Comparison of ENCODE assay signal across 2 cellular contexts in genomic region chr6:111423055-111423633, GRCh38.
TF ChIP-seq lines count a peak whose summit lies in the region.

No MANE protein-coding gene starts in this region.

TF ChIP-seq in SK-N-SH, 30 proteins besides CTCF, POLR2A, EP300 and RAD21 (continued from another document):
- TF ChIP-seq IRF3 (IDR thresholded peaks at IDR 0.05; ENCODE audit: low read depth, low read length) (no peak), USF1 (IDR thresholded peaks at IDR 0.05; ENCODE audit: borderline replicate concordance, low read depth) (no peak)

TF ChIP-seq in SK-N-SH treated with all-trans-retinoic acid at 6 μM for 48 hours, 23 proteins besides CTCF, POLR2A, EP300 and RAD21 (continued from another document):
- TF ChIP-seq OSR1 (CRISPR knock-in tag; IDR thresholded peaks at IDR 0.05) (no peak), TCF4 (CRISPR knock-in tag; IDR thresholded peaks at IDR 0.05; ENCODE audit: borderline replicate concordance) (no peak), TOX (CRISPR knock-in tag; IDR thresholded peaks at IDR 0.05; ENCODE audit: borderline replicate concordance) (no peak), ZNF70 (CRISPR knock-in tag; IDR thresholded peaks at IDR 0.05) (no peak), GLIS3 (CRISPR knock-in tag; IDR thresholded peaks at IDR 0.05) (no peak), PATZ1 (CRISPR knock-in tag; IDR thresholded peaks at IDR 0.05; ENCODE audit: borderline replicate concordance) (no peak), ZNF8 (CRISPR knock-in tag; IDR thresholded peaks at IDR 0.05) (no peak), ZNF565 (CRISPR knock-in tag; conservative IDR thresholded peaks at IDR 0.05; ENCODE audit: low read depth) (no peak), BACH2 (CRISPR knock-in tag; IDR thresholded peaks at IDR 0.05; ENCODE audit: borderline replicate concordance) (no peak), ZFP30 (CRISPR knock-in tag; IDR thresholded peaks at IDR 0.05) (no peak)
- TF ChIP-seq, protein P1, sequence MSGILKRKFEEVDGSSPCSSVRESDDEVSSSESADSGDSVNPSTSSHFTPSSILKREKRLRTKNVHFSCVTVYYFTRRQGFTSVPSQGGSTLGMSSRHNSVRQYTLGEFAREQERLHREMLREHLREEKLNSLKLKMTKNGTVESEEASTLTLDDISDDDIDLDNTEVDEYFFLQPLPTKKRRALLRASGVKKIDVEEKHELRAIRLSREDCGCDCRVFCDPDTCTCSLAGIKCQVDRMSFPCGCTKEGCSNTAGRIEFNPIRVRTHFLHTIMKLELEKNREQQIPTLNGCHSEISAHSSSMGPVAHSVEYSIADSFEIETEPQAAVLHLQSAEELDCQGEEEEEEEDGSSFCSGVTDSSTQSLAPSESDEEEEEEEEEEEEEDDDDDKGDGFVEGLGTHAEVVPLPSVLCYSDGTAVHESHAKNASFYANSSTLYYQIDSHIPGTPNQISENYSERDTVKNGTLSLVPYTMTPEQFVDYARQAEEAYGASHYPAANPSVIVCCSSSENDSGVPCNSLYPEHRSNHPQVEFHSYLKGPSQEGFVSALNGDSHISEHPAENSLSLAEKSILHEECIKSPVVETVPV (CRISPR knock-in tag; IDR thresholded peaks at IDR 0.05), result no peak
